13 cellular contexts compared by ENCODE assay signal in genomic region chr5:14594378-14595074, GRCh38. TPM values are rescaled to one million over a fixed set of nuclear protein-coding genes. Genes with fewer than 3 reads are reported as not detected.
A peak's percentile ranks its signal among the peaks of the same experiment; 100 is the strongest.
DNase-seq lines count a peak whose midpoint lies in the region; ATAC-seq, FAIRE-seq and TF ChIP-seq lines count a peak whose summit lies in the region.
"Had no signal": no experiment of that assay in that cellular context is flagged by ENCODE, and none has a peak within 500 bp of the region (broad histone marks: within the 10 kb centered on the region; RNA-seq: fewer than 3 reads in every experiment).

No MANE protein-coding gene starts in this region.

- WGBS in GM12878 (ENCODE audit: insufficient coverage, insufficient replicate concordance, low lambda C conversion rate, missing lambda C conversion rate), result 87% methylated on average over 4 of the region's 4 CpGs
- 71 to 75% methylated on average over 4 of the region's 4 CpGs for WGBS in sigmoid colon, 2 donors

- TF ChIP-seq CTCF in MM.1S (IDR thresholded peaks at IDR 0.05; ENCODE audit: low read length), result no peak
- TF ChIP-seq CTCF in GM12878 (IDR thresholded peaks at IDR 0.05 in 2 of 3, conservative IDR thresholded peaks at IDR 0.05 in 1 of 3; ENCODE audit: control insufficient read depth in 2 of 3, extremely low read depth in 1 of 3, insufficient read depth in 1 of 3, low read depth in 3 of 3, low read length in 3 of 3), result no peak
- no peak for TF ChIP-seq CTCF in sigmoid colon (IDR thresholded peaks at IDR 0.05)

- TF ChIP-seq EP300 in GM12878 (IDR thresholded peaks at IDR 0.05; ENCODE audit: borderline replicate concordance in 1 of 2, control insufficient read depth in 1 of 2, low read depth in 2 of 2, low read length in 2 of 2) (no peak), sigmoid colon (IDR thresholded peaks at IDR 0.05) (no peak)

- FAIRE-seq in GM12878 (lab: Jason Lieb, UNC), result no peak
- FAIRE-seq: endometrium had no signal

- TF ChIP-seq POLR2A in GM12878 (IDR thresholded peaks at IDR 0.05; ENCODE audit: low read depth, low read length) (no peak), sigmoid colon (IDR thresholded peaks at IDR 0.05) (no peak)

- H3K27me3 ChIP-seq in CD4-positive, alpha-beta memory T cell (ENCODE audit: insufficient read depth, low read length), result no peaks in the 10 kb centered on the region
- H3K27me3 ChIP-seq in MM.1S (replicated peaks; ENCODE audit: insufficient read depth, low read length) (no peaks in the 10 kb centered on the region), GM12878 (replicated peaks in 1 of 2; ENCODE audit: control insufficient read depth in 2 of 2, insufficient read depth in 2 of 2, low read length in 1 of 2) (no peaks in the 10 kb centered on the region), sigmoid colon (no peaks in the 10 kb centered on the region)
- H3K27me3 ChIP-seq: body of pancreas had no signal

- RAD21 ChIA-PET in GM12878 (lab: Charles Lee; ENCODE audit: unreplicated experiment), result interaction anchor here (1.3 kb wide), 1 partner anchor 54 kb away, joined by 5 read pairs; no protein-coding TSS in a partner anchor

- H3F3A ChIP-seq in MM.1S (ENCODE audit: insufficient read depth, low read length), result peaks cover 44% of the 10 kb centered on the region

- no peaks in the 10 kb centered on the region for H3K9me3 Mint-ChIP-seq in CD4-positive, alpha-beta memory T cell

- H4K20me1 ChIP-seq in MM.1S (ENCODE audit: insufficient read depth, low read length) (no peaks in the 10 kb centered on the region), GM12878 (ENCODE audit: control insufficient read depth, insufficient read depth) (no peaks in the 10 kb centered on the region)

- H3K9me2 ChIP-seq in MM.1S (replicated peaks; ENCODE audit: insufficient read depth, low read length), result no peaks in the 10 kb centered on the region

- no TSS peak for BruUV-seq in GM12878 (replicated peaks; lab: Mats Ljungman, UMichigan)

- no peaks in the 10 kb centered on the region for H3K9me3 ChIP-seq in CD4-positive, alpha-beta memory T cell (ENCODE audit: control insufficient read depth in 1 of 2, low read length in 2 of 2)
- no peaks in the 10 kb centered on the region for H3K9me3 ChIP-seq in MM.1S (replicated peaks; ENCODE audit: insufficient read depth, low read length)
- H3K9me3 ChIP-seq in GM12878 (replicated peaks; ENCODE audit: control insufficient read depth, insufficient read depth, low read length), result no peaks in the 10 kb centered on the region
- no peaks in the 10 kb centered on the region for H3K9me3 ChIP-seq in sigmoid colon
- H3K9me3 ChIP-seq: body of pancreas, HAP-1 had no signal

- no peaks in the 10 kb centered on the region for H3K27me3 Mint-ChIP-seq in CD4-positive, alpha-beta memory T cell

- SMC1A ChIA-PET in GM12878 (lab: Charles Lee; ENCODE audit: uncharacterized antibody, unreplicated experiment), result interaction anchor here (0.9 kb wide), 1 partner anchor 195 kb away, joined by 3 read pairs; no protein-coding TSS in a partner anchor

- peaks cover 0 to 1% of the 10 kb centered on the region in 2 donors for H3K36me3 Mint-ChIP-seq in CD4-positive, alpha-beta memory T cell

- POLR2A ChIA-PET in CD4-positive, alpha-beta memory T cell (lab: Charles Lee; ENCODE audit: partially characterized antibody), result interaction anchor here (0.7 to 6.6 kb wide), 6 partner anchors 11 to 181 kb away, joined by 3 to 108 read pairs (median 4); partner anchors contain the start of genes OTULIN and OTULINL
- POLR2A ChIA-PET in GM12878 (lab: Charles Lee), result no interaction called here

- CTCF ChIA-PET in CD4-positive, alpha-beta memory T cell (lab: Charles Lee; ENCODE audit: partially characterized antibody), result interaction anchor here (2.8 to 7.2 kb wide), 3 partner anchors 12 to 195 kb away, joined by 5 to 36 read pairs (median 28); partner anchors contain the start of gene OTULINL
- CTCF ChIA-PET in GM12878 (lab: Yijun Ruan, JAX), result interaction anchor here (0.8 to 1.4 kb wide), 2 partner anchors 21 to 60 kb away, joined by 3 to 4 read pairs; no protein-coding TSS in a partner anchor

- H3K4me1 Mint-ChIP-seq in CD4-positive, alpha-beta memory T cell, result peaks cover 64 to 87% (median 77%) of the 10 kb centered on the region in 4 donors

- ATAC-seq in GM12878, result no peak
- ATAC-seq: body of pancreas had no signal

- peak overlapping the region; percentile 99 for H3K4me2 ChIP-seq in MM.1S (ENCODE audit: low read depth, low read length)
- H3K4me2 ChIP-seq in GM12878 (ENCODE audit: control insufficient read depth, insufficient read depth), result peak overlapping the region; percentile 85

- H3K4me3 Mint-ChIP-seq in CD4-positive, alpha-beta memory T cell, result peak overlapping the region; percentile 78 to 88 (median 84)

- peak overlapping the region; percentile 66 for H3K9ac ChIP-seq in MM.1S (ENCODE audit: low read length)
- H3K9ac ChIP-seq in GM12878 (ENCODE audit: control insufficient read depth, insufficient read depth, low read length), result peak overlapping the region; percentile 2; the same call in 1 of the 2 replicates

- H3K36me3 ChIP-seq in CD4-positive, alpha-beta memory T cell (ENCODE audit: insufficient read depth, low read length), result no peaks in the 10 kb centered on the region
- H3K36me3 ChIP-seq in MM.1S (replicated peaks; ENCODE audit: insufficient read depth, low read length), result no peaks in the 10 kb centered on the region
- no peaks in the 10 kb centered on the region for H3K36me3 ChIP-seq in GM12878 (ENCODE audit: control insufficient read depth in 2 of 2, insufficient read depth in 2 of 2, low read length in 1 of 2)
- H3K36me3 ChIP-seq in sigmoid colon, result no peaks in the 10 kb centered on the region
- H3K36me3 ChIP-seq: HAP-1 had no signal

- peak overlapping the region; percentile 84 to 98 (median 96) for H3K27ac Mint-ChIP-seq in CD4-positive, alpha-beta memory T cell

- H3K79me2 ChIP-seq in MM.1S (ENCODE audit: low read length) (peaks cover 96% of the 10 kb centered on the region), GM12878 (ENCODE audit: control insufficient read depth, insufficient read depth, low read length) (peaks cover 1% of the 10 kb centered on the region; the same call in 1 of the 2 replicates)

- peaks cover 86% of the 10 kb centered on the region for H3K4me1 ChIP-seq in CD4-positive, alpha-beta memory T cell (ENCODE audit: insufficient read depth, low read length)
- peaks cover 69% of the 10 kb centered on the region for H3K4me1 ChIP-seq in MM.1S (ENCODE audit: low read length)
- peaks cover 62% of the 10 kb centered on the region for H3K4me1 ChIP-seq in GM12878 (ENCODE audit: control insufficient read depth, insufficient read depth, low read length)
- H3K4me1 ChIP-seq in sigmoid colon, result no peaks in the 10 kb centered on the region
- H3K4me1 ChIP-seq: HAP-1 had no signal

- TF ChIP-seq RAD21 in GM12878 (IDR thresholded peaks at IDR 0.05; ENCODE audit: insufficient read depth, low read depth, low read length), result no peak

- H3K4me3 ChIP-seq in CD4-positive, alpha-beta memory T cell (ENCODE audit: low read length in 2 of 2), result peak overlapping the region; percentile 16 to 34
- H3K4me3 ChIP-seq in MM.1S (ENCODE audit: low read length) (peak overlapping the region; percentile 54), GM12878 (no peak overlapping the region), sigmoid colon (no peak overlapping the region)
- H3K4me3 ChIP-seq: body of pancreas, HAP-1, lung, SK-N-MC had no signal

- intact Hi-C loops in CD4-positive, alpha-beta memory T cell (cut with micrococcal nuclease), result loop anchor here (1.0 to 10.0 kb wide), 2 partner anchors 12 to 400 kb away; no protein-coding TSS in a partner anchor
- intact Hi-C loops in GM12878 (cut with micrococcal nuclease; ENCODE audit: unreplicated experiment) (no loop called here), sigmoid colon (cut with DNase I) (no loop called here)

- in situ Hi-C loops in GM12878 (cut with MboI), result no loop called here

- H2AFZ ChIP-seq in MM.1S (ENCODE audit: low read length) (peak overlapping the region; percentile 28; the same call in 1 of the 2 replicates), GM12878 (ENCODE audit: control insufficient read depth, low read depth, low read length) (peak overlapping the region; percentile 11; the same call in 1 of the 2 replicates)

- no peak for DNase-seq in CD4-positive, alpha-beta memory T cell
- DNase-seq in MM.1S, result no peak
- DNase-seq in GM12878 (ENCODE audit: low read depth, low spot score), result no peak
- no peak for DNase-seq in sigmoid colon
- no peak for DNase-seq in activated gamma-delta T cell (lab: John Stamatoyannopoulos, UW)
- DNase-seq in NCI-H1417 treated with DMSO at 0.1 percent for 48 hours (lab: John Stamatoyannopoulos, UW), result no peak
- DNase-seq in NCI-H526 treated with DMSO at 0.1 percent for 48 hours (lab: John Stamatoyannopoulos, UW), result no peak
- DNase-seq: NCI-H82 had no signal

- H3K27ac ChIP-seq in CD4-positive, alpha-beta memory T cell (ENCODE audit: low read depth, low read length), result peak overlapping the region; percentile 55
- H3K27ac ChIP-seq in MM.1S (ENCODE audit: low read length), result peak overlapping the region; percentile 98
- H3K27ac ChIP-seq in GM12878 (ENCODE audit: control insufficient read depth, insufficient read depth), result peak overlapping the region; percentile 70
- peak overlapping the region in 3 of 4 donors; percentile 3 to 26 (median 14) for H3K27ac ChIP-seq in sigmoid colon
- H3K27ac ChIP-seq: SK-N-MC had no signal

TF ChIP-seq in GM12878, 131 proteins besides CTCF, POLR2A, EP300 and RAD21 (continues in another document):
- TF ChIP-seq SUPT20H (IDR thresholded peaks at IDR 0.05; ENCODE audit: borderline replicate concordance, control insufficient read depth, low read depth, low read length) (no peak), ESRRA (IDR thresholded peaks at IDR 0.05; ENCODE audit: low read length) (no peak), PAX8 (IDR thresholded peaks at IDR 0.05) (no peak)

RNA-seq across cellular contexts. Expression of gene OTULINL, which starts 12.9 kb away (rescaled TPM):
- total RNA-seq in CD4-positive, alpha-beta memory T cell, result 10 to 100 TPM; 24.7 to 26.3 TPM
- polyA plus RNA-seq in CD4-positive, alpha-beta memory T cell, result 10 to 100 TPM; 17.8 to 39.6 TPM
- 0.32 and 0.46 TPM in 2 replicates for total RNA-seq in GM12878 (2013; cell fraction: nucleolus; rRNA removed)
- total RNA-seq in GM12878 (2014; rRNA removed) (1.7 and 1.8 TPM in 2 replicates), GM12878 (2014; rRNA removed; fragmentation: Illumina TruSeq; extraction: Trizol) (2.1 and 2.3 TPM in 2 replicates), GM12878 (2021) (3.1 and 4.7 TPM in 2 replicates), sigmoid colon (1 to 10 TPM; 1.9 to 5.7 (median 5.1) TPM)
- polyA plus RNA-seq in GM12878 (2011; ENCODE audit: low read depth), result 1.2 TPM
- polyA plus RNA-seq in GM12878 (2011; rRNA removed) (0.60 and 0.94 TPM in 2 replicates), GM12878 (2014; fragmentation: Illumina TruSeq; extraction: Trizol) (1.8 and 4.5 TPM in 2 replicates), GM12878 (2014; fragmentation: Nextera tagmentation; extraction: Ambion mirVana) (1 to 10 TPM in 1 of 2 experiments, under 1 TPM in 1; 0.79 to 1.3 TPM), GM12878 (2014; rRNA removed) (1.7 and 1.9 TPM in 2 replicates), GM12878 (2016; fragmentation: Nextera tagmentation; extraction: Ambion mirVana) (1 to 10 TPM; 3.6 to 4.0 TPM), sigmoid colon (10 to 100 TPM; 10.2 to 21.1 (median 12.5) TPM)
- polyA plus RNA-seq in GM12878 (2011; cell fraction: cytosol; rRNA removed), result 0.19 and 0.27 TPM in 2 replicates
- polyA plus RNA-seq in GM12878 (2011; cell fraction: nucleus; rRNA removed), result 0.12 and 0.28 TPM in 2 replicates
- polyA plus RNA-seq in GM12878 (2012), result 1.4 TPM in 2 replicates
- polyA minus RNA-seq in GM12878 (2011; rRNA and poly(A)+ RNA removed), result 0.15 and 0.22 TPM in 2 replicates
- polyA minus RNA-seq in GM12878 (2011; cell fraction: cytosol; rRNA and poly(A)+ RNA removed), result 0.83 TPM in 1 of 2 replicates, not detected in the other
- polyA minus RNA-seq in GM12878 (2011; cell fraction: nucleus; rRNA and poly(A)+ RNA removed), result 0.10 and 0.24 TPM in 2 replicates

Comparison
In these comparisons a context has a peak if more than half of its experiments do, and no peak if none do; other contexts are left out.
1. H3K27ac ChIP-seq: peak in every context shown above with its lines; median percentile 98 in MM.1S; 70 in GM12878; 55 in CD4-positive, alpha-beta memory T cell; 14 in sigmoid colon.
2. H3K4me3 ChIP-seq: peak in CD4-positive, alpha-beta memory T cell (2 of 2) and MM.1S (single experiment); none in GM12878 (single experiment) and sigmoid colon (0 of 4).